ENCODE assay signal across 22 cellular contexts in genomic region chr9:6501526-6502210, GRCh38.
"Had no signal": no experiment of that assay in that cellular context is flagged by ENCODE, and none has a peak within 500 bp of the region (broad histone marks: within the 10 kb centered on the region; RNA-seq: fewer than 3 reads in every experiment).

No MANE protein-coding gene starts in this region.

- H3K27ac ChIP-seq: foreskin keratinocyte, prostate gland, WERI-Rb-1 had no signal

- H3K9me3 Mint-ChIP-seq: activated CD4-positive, alpha-beta memory T cell treated with anti-CD3 and anti-CD28 coated beads for 36 hours; activated naive CD8-positive, alpha-beta T cell treated with anti-CD3 and anti-CD28 coated beads, Interleukin-2, amount 50 U/mL, for 24 hours; activated T-helper 1 cell treated with anti-CD3 and anti-CD28 coated beads, Interleukin-12 subunit alpha, Interleukin-12 subunit beta, Interleukin-2, Interleukin-4 antibody, amounts not matched to agents 30 ng/mL and 10 ng/mL and 1 ng/mL, durations not matched to agents 14 hours and 24 hours and 36 hours; immature natural killer cell; naive thymus-derived CD8-positive, alpha-beta T cell; stimulated activated naive CD8-positive, alpha-beta T cell treated with anti-CD3 and anti-CD28 coated beads, Interleukin-15, amount 100 ng/mL, for 72 hours; T-helper 1 cell treated with Interleukin-12 subunit alpha and Interleukin-12 subunit beta and Interleukin-4 antibody, amounts not matched to agents 30 μg/mL and 1 μg/mL, for 36 hours; type B pancreatic cell had no signal

- H3K9me3 ChIP-seq: mucosa of descending colon, prostate gland had no signal

- H3K4me3 Mint-ChIP-seq: activated CD4-positive, alpha-beta memory T cell treated with anti-CD3 and anti-CD28 coated beads for 36 hours; activated CD4-positive, alpha-beta T cell treated with anti-CD3 and anti-CD28 coated beads for 36 hours; activated naive CD8-positive, alpha-beta T cell treated with anti-CD3 and anti-CD28 coated beads, Interleukin-2, amount 50 U/mL, for 24 hours; activated T-helper 1 cell treated with anti-CD3 and anti-CD28 coated beads, Interleukin-12 subunit alpha, Interleukin-12 subunit beta, Interleukin-2, Interleukin-4 antibody, amounts not matched to agents 30 ng/mL and 10 ng/mL and 1 ng/mL, durations not matched to agents 14 hours and 24 hours and 36 hours; immature natural killer cell; naive thymus-derived CD8-positive, alpha-beta T cell; stimulated activated naive CD8-positive, alpha-beta T cell treated with anti-CD3 and anti-CD28 coated beads, Interleukin-15, amount 100 ng/mL, for 72 hours; T-helper 1 cell treated with Interleukin-12 subunit alpha and Interleukin-12 subunit beta and Interleukin-4 antibody, amounts not matched to agents 30 μg/mL and 1 μg/mL, for 36 hours; type B pancreatic cell had no signal

- H3K4me3 ChIP-seq: lung, mucosa of descending colon, prostate gland had no signal

- H3K36me3 ChIP-seq: prostate gland had no signal

- H3K4me1 Mint-ChIP-seq: activated naive CD8-positive, alpha-beta T cell treated with anti-CD3 and anti-CD28 coated beads, Interleukin-2, amount 50 U/mL, for 24 hours; stimulated activated naive CD8-positive, alpha-beta T cell treated with anti-CD3 and anti-CD28 coated beads, Interleukin-15, amount 100 ng/mL, for 72 hours had no signal

- H3K27ac Mint-ChIP-seq: activated naive CD8-positive, alpha-beta T cell treated with anti-CD3 and anti-CD28 coated beads, Interleukin-2, amount 50 U/mL, for 24 hours; T-helper 1 cell treated with Interleukin-12 subunit alpha and Interleukin-12 subunit beta and Interleukin-4 antibody, amounts not matched to agents 30 μg/mL and 1 μg/mL, for 36 hours; type B pancreatic cell had no signal

- ATAC-seq: activated CD4-positive, alpha-beta T cell treated with anti-CD3 and anti-CD28 coated beads for 36 hours; activated naive CD8-positive, alpha-beta T cell treated with anti-CD3 and anti-CD28 coated beads, Interleukin-2, amount 50 U/mL, for 24 hours; naive thymus-derived CD8-positive, alpha-beta T cell; right cardiac atrium; stimulated activated naive CD8-positive, alpha-beta T cell treated with anti-CD3 and anti-CD28 coated beads, Interleukin-15, amount 100 ng/mL, for 72 hours had no signal

- DNase-seq: activated CD4-positive, alpha-beta memory T cell treated with anti-CD3 and anti-CD28 coated beads for 36 hours; activated CD4-positive, alpha-beta T cell treated with anti-CD3 and anti-CD28 coated beads for 36 hours; activated CD8-positive, alpha-beta memory T cell treated with anti-CD3 and anti-CD28 coated beads, Interleukin-2, amount 50 U/mL, for 48 hours; activated naive CD4-positive, alpha-beta T cell; activated naive CD8-positive, alpha-beta T cell treated with anti-CD3 and anti-CD28 coated beads, Interleukin-2, amount 50 U/mL, for 24 hours; aorta; cerebellar nuclear complex; effector CD8-positive, alpha-beta T cell; head of caudate nucleus; immature natural killer cell; mucosa of descending colon; naive thymus-derived CD8-positive, alpha-beta T cell; nucleus accumbens; right cardiac atrium; stimulated activated naive CD8-positive, alpha-beta T cell treated with anti-CD3 and anti-CD28 coated beads, Interleukin-15, amount 100 ng/mL, for 72 hours; WERI-Rb-1 had no signal

- H3K27me3 Mint-ChIP-seq: activated CD4-positive, alpha-beta memory T cell treated with anti-CD3 and anti-CD28 coated beads for 36 hours; activated CD4-positive, alpha-beta T cell treated with anti-CD3 and anti-CD28 coated beads for 36 hours; activated naive CD8-positive, alpha-beta T cell treated with anti-CD3 and anti-CD28 coated beads, Interleukin-2, amount 50 U/mL, for 24 hours; naive thymus-derived CD8-positive, alpha-beta T cell; stimulated activated naive CD8-positive, alpha-beta T cell treated with anti-CD3 and anti-CD28 coated beads, Interleukin-15, amount 100 ng/mL, for 72 hours; type B pancreatic cell had no signal

- H3K27me3 ChIP-seq: foreskin keratinocyte had no signal

- H3K4me1 ChIP-seq: prostate gland had no signal
